10 cellular contexts compared by ENCODE assay signal in genomic region chr16:3642397-3643094, GRCh38. TPM values are rescaled to one million over a fixed set of nuclear protein-coding genes. Genes with fewer than 3 reads are reported as not detected.
DNase-seq lines count a peak whose midpoint lies in the region; ATAC-seq and TF ChIP-seq lines count a peak whose summit lies in the region.
"Had no signal": no experiment of that assay in that cellular context is flagged by ENCODE, and none has a peak within 500 bp of the region (broad histone marks: within the 10 kb centered on the region; RNA-seq: fewer than 3 reads in every experiment).

No MANE protein-coding gene starts in this region.

- H2BK15ac ChIP-seq in mesenchymal stem cell (ENCODE audit: low read depth, poor library complexity, severe bottlenecking) = no peak overlapping the region

- H3K23ac ChIP-seq in mesenchymal stem cell (ENCODE audit: low read length in 2 of 2) = no peak overlapping the region

- H3K9me3 ChIP-seq in Caco-2 = no peaks in the 10 kb centered on the region
- H3K9me3 ChIP-seq in HUES48 (ENCODE audit: control insufficient read depth, insufficient read depth, low read length) = no peaks in the 10 kb centered on the region
- H3K9me3 ChIP-seq in mesenchymal stem cell (ENCODE audit: control insufficient read depth, low read length) = no peaks in the 10 kb centered on the region
- no peaks in the 10 kb centered on the region for H3K9me3 ChIP-seq in CD8-positive, alpha-beta T cell (ENCODE audit: low read length)

- CTCF ChIA-PET in Caco-2 (lab: Charles Lee) = interaction anchor here (1.6 kb wide), 1 partner anchor 12 kb away, joined by 11 read pairs; the partner anchor contains the start of gene DNASE1
- CTCF ChIA-PET in CD8-positive, alpha-beta T cell (lab: Charles Lee) = interaction anchor here (1.0 kb wide), 1 partner anchor 11 kb away, joined by 3 read pairs; no protein-coding TSS in a partner anchor

- H3K18ac ChIP-seq in mesenchymal stem cell (ENCODE audit: low read depth in 1 of 2, low read length in 2 of 2) = no peak overlapping the region

- H3K4me1 ChIP-seq in Caco-2 = peaks cover 43% of the 10 kb centered on the region
- peaks cover 36% of the 10 kb centered on the region for H3K4me1 ChIP-seq in HUES48 (ENCODE audit: control insufficient read depth, insufficient read depth, low read length)
- H3K4me1 ChIP-seq in mesenchymal stem cell (ENCODE audit: control insufficient read depth, insufficient read depth, low read depth, low read length) = peaks cover 29% of the 10 kb centered on the region
- peaks cover 6% of the 10 kb centered on the region for H3K4me1 ChIP-seq in CD8-positive, alpha-beta T cell (ENCODE audit: insufficient read depth, low read length)

- intact Hi-C loops in Caco-2 (cut with micrococcal nuclease; ENCODE audit: unreplicated experiment) = no loop called here
- intact Hi-C loops in CD8-positive, alpha-beta T cell (cut with DNase I, micrococcal nuclease) = no loop called here

- H4K8ac ChIP-seq in mesenchymal stem cell (ENCODE audit: low read length) = no peak overlapping the region

- H3K27me3 ChIP-seq in Caco-2 (replicated peaks; ENCODE audit: control insufficient read depth, insufficient read depth, low read length) (no peaks in the 10 kb centered on the region), HUES48 (ENCODE audit: control insufficient read depth, insufficient read depth, low read length) (no peaks in the 10 kb centered on the region), mesenchymal stem cell (ENCODE audit: control insufficient read depth in 1 of 2, insufficient read depth in 1 of 2, low read length in 2 of 2) (no peaks in the 10 kb centered on the region)
- H3K27me3 ChIP-seq in CD8-positive, alpha-beta T cell (ENCODE audit: insufficient read depth, low read length) = no peaks in the 10 kb centered on the region

- H3K27ac Mint-ChIP-seq in Caco-2 (ENCODE audit: unreplicated experiment) (peak overlapping the region; percentile 58), HFFc6 (no peak overlapping the region)
- H3K27ac Mint-ChIP-seq in CD8-positive, alpha-beta T cell = no peak overlapping the region
- H3K27ac Mint-ChIP-seq: T-helper 2 cell treated with Interferon-gamma antibody and Interleukin-4, amounts not matched to agents 5 μg/mL and 100 μg/mL, for 36 hours had no signal

- no peak overlapping the region for H3K4ac ChIP-seq in mesenchymal stem cell (ENCODE audit: low read depth in 1 of 2, low read length in 2 of 2)

- H3K9ac ChIP-seq in HUES48 (ENCODE audit: low read depth, low read length) (no peak overlapping the region), mesenchymal stem cell (ENCODE audit: low read length) (no peak overlapping the region)

- ATAC-seq in GM19023 (IDR thresholded peaks at IDR 0.05; ENCODE audit: unreplicated experiment) = no peak
- ATAC-seq in CD8-positive, alpha-beta T cell = no peak

- H3K4me1 Mint-ChIP-seq in Caco-2 (ENCODE audit: low read depth, unreplicated experiment) (peaks cover 36% of the 10 kb centered on the region), HFFc6 (ENCODE audit: low read depth) (peaks cover 19% of the 10 kb centered on the region)
- peaks cover 19% of the 10 kb centered on the region for H3K4me1 Mint-ChIP-seq in CD8-positive, alpha-beta T cell (ENCODE audit: low read depth)

- H3K4me2 ChIP-seq in mesenchymal stem cell (ENCODE audit: low read length, poor library complexity, severe bottlenecking) = no peak overlapping the region

- H3K27ac ChIP-seq in HUES48 (ENCODE audit: low read depth, low read length) (peak overlapping the region; percentile 25), mesenchymal stem cell (ENCODE audit: low read length, poor library complexity, severe bottlenecking) (peak overlapping the region; percentile 5)
- H3K27ac ChIP-seq in CD8-positive, alpha-beta T cell (ENCODE audit: low read depth, low read length) = no peak overlapping the region

- H3K79me1 ChIP-seq in mesenchymal stem cell (replicated peaks; ENCODE audit: low read length, poor library complexity, severe bottlenecking) = peaks cover 26% of the 10 kb centered on the region

- WGBS in mesenchymal stem cell = 53% methylated on average over 21 of the region's 21 CpGs

- peak overlapping the region; percentile 41 for H3K4me3 Mint-ChIP-seq in Caco-2 (ENCODE audit: unreplicated experiment)
- H3K4me3 Mint-ChIP-seq in CD8-positive, alpha-beta T cell = no peak overlapping the region
- H3K4me3 Mint-ChIP-seq in HFFc6 = no peak overlapping the region
- H3K4me3 Mint-ChIP-seq: T-helper 2 cell treated with Interferon-gamma antibody and Interleukin-4, amounts not matched to agents 5 μg/mL and 100 μg/mL, for 36 hours had no signal

- TF ChIP-seq CTCF in Caco-2 (IDR thresholded peaks at IDR 0.05; ENCODE audit: insufficient read depth in 1 of 2, low read depth in 1 of 2, low read length in 1 of 2, severe bottlenecking in 1 of 2, unreplicated experiment in 1 of 2) = no peak
- no peak for TF ChIP-seq CTCF in CD8-positive, alpha-beta T cell (IDR thresholded peaks at IDR 0.05)
- no peak for TF ChIP-seq CTCF in HFFc6 (IDR thresholded peaks at IDR 0.05)

- no peak overlapping the region for H2BK5ac ChIP-seq in mesenchymal stem cell (ENCODE audit: low read depth, low read length, poor library complexity, severe bottlenecking)

- H3K4me3 ChIP-seq in Caco-2 (ENCODE audit: low read depth, low read length) = no peak overlapping the region
- no peak overlapping the region for H3K4me3 ChIP-seq in HUES48 (ENCODE audit: low read depth, low read length)
- no peak overlapping the region for H3K4me3 ChIP-seq in mesenchymal stem cell (ENCODE audit: insufficient read depth in 1 of 2, low read depth in 1 of 2, low read length in 2 of 2)
- no peak overlapping the region for H3K4me3 ChIP-seq in CD8-positive, alpha-beta T cell (ENCODE audit: low read depth, low read length)

- peaks cover 12% of the 10 kb centered on the region for H3K9me3 Mint-ChIP-seq in Caco-2 (ENCODE audit: unreplicated experiment)
- no peaks in the 10 kb centered on the region for H3K9me3 Mint-ChIP-seq in CD8-positive, alpha-beta T cell
- no peaks in the 10 kb centered on the region for H3K9me3 Mint-ChIP-seq in HFFc6
- H3K9me3 Mint-ChIP-seq: T-helper 2 cell treated with Interferon-gamma antibody and Interleukin-4, amounts not matched to agents 5 μg/mL and 100 μg/mL, for 36 hours had no signal

- DNase-seq in Caco-2 = peak; percentile 72 to 75
- peak; percentile 67 for DNase-seq in cerebellar cortex (ENCODE audit: low spot score)
- peak; percentile 73 for DNase-seq in mesenchymal stem cell
- DNase-seq in CD8-positive, alpha-beta T cell = no peak
- no peak for DNase-seq in stimulated activated CD4-positive, alpha-beta T cell treated with anti-CD3 and anti-CD28 coated beads, Interleukin-2, amount 100 ng/mL, for 48 hours
- no peak for DNase-seq in HFFc6
- DNase-seq: NCI-H187 treated with DMSO at 0.1 percent for 48 hours had no signal

- H4K91ac ChIP-seq in mesenchymal stem cell (ENCODE audit: low read length) = no peak overlapping the region

- H2BK12ac ChIP-seq in mesenchymal stem cell (ENCODE audit: low read length in 2 of 2) = no peak overlapping the region

- H3K36me3 ChIP-seq in Caco-2 (ENCODE audit: control insufficient read depth, insufficient read depth, low read length) (no peaks in the 10 kb centered on the region), HUES48 (ENCODE audit: control insufficient read depth, insufficient read depth, low read length) (0 out of 2 replicates have a peak, but pooled peaks cover 2% of the 10 kb centered on the region), mesenchymal stem cell (ENCODE audit: control insufficient read depth in 1 of 2, insufficient read depth in 2 of 2, low read depth in 1 of 2, low read length in 2 of 2) (peaks cover 10 to 24% of the 10 kb centered on the region in 2 experiments)
- peaks cover 10% of the 10 kb centered on the region for H3K36me3 ChIP-seq in CD8-positive, alpha-beta T cell (ENCODE audit: insufficient read depth, low read length)

- no peak overlapping the region for H2AK5ac ChIP-seq in mesenchymal stem cell (ENCODE audit: low read length, severe bottlenecking)

- no TSS peak for BruUV-seq in Caco-2 (replicated peaks; lab: Mats Ljungman, UMichigan)

- no peaks in the 10 kb centered on the region for H3K27me3 Mint-ChIP-seq in Caco-2 (ENCODE audit: insufficient read depth, unreplicated experiment)
- no peaks in the 10 kb centered on the region for H3K27me3 Mint-ChIP-seq in CD8-positive, alpha-beta T cell (ENCODE audit: low read depth)
- no peaks in the 10 kb centered on the region; the same call in 1 of the 2 replicates for H3K27me3 Mint-ChIP-seq in HFFc6 (ENCODE audit: insufficient read depth)

- H3K36me3 Mint-ChIP-seq in Caco-2 (ENCODE audit: insufficient read depth, unreplicated experiment) (peaks cover 18% of the 10 kb centered on the region), HFFc6 (ENCODE audit: low read depth) (no peaks in the 10 kb centered on the region)
- H3K36me3 Mint-ChIP-seq in CD8-positive, alpha-beta T cell = peaks cover 39% of the 10 kb centered on the region

- no peak overlapping the region for H2AFZ ChIP-seq in mesenchymal stem cell (ENCODE audit: low read depth, low read length)

- H3K14ac ChIP-seq in mesenchymal stem cell (ENCODE audit: low read length in 2 of 2) = no peak overlapping the region

- POLR2A ChIA-PET in Caco-2 (lab: Charles Lee) = interaction anchor here (0.6 kb wide), 1 partner anchor 200 kb away, joined by 5 read pairs; no protein-coding TSS in a partner anchor
- POLR2A ChIA-PET in CD8-positive, alpha-beta T cell (lab: Charles Lee) = no interaction called here

- H2BK120ac ChIP-seq in mesenchymal stem cell (ENCODE audit: low read depth, low read length) = peak overlapping the region; percentile 6

RNA-seq across cellular contexts. Expression of gene DNASE1, which starts 11.9 kb away (rescaled TPM):
- total RNA-seq in Caco-2 (2022) = 26.2 and 38.1 TPM in 2 replicates
- polyA plus RNA-seq in mesenchymal stem cell (2013, experiment 1 of 2) = 3.6 TPM
- polyA plus RNA-seq in mesenchymal stem cell (2013, experiment 2 of 2) = 3.5 TPM
- 1 to 10 TPM; 7.6 to 7.9 TPM for total RNA-seq in CD8-positive, alpha-beta T cell
- total RNA-seq in HFFc6 (2021; fragmentation: NEBNext Ultra II Directional; extraction: Animal tissue kit (Norgen Biotek cat#: 25700)) = 1 to 10 TPM; 7.5 to 9.9 (median 8.0) TPM

RNA-seq across cellular contexts. Expression of gene SLX4, which starts 31.1 kb away (rescaled TPM):
- 9.6 and 10.4 TPM in 2 replicates for total RNA-seq in Caco-2 (2022)
- 2.8 TPM for polyA plus RNA-seq in mesenchymal stem cell (2013, experiment 1 of 2)
- 2.5 TPM for polyA plus RNA-seq in mesenchymal stem cell (2013, experiment 2 of 2)
- total RNA-seq in CD8-positive, alpha-beta T cell = 1 to 10 TPM; 5.1 to 5.2 TPM
- total RNA-seq in HFFc6 (2021; fragmentation: NEBNext Ultra II Directional; extraction: Animal tissue kit (Norgen Biotek cat#: 25700)) = 1 to 10 TPM; 6.8 to 8.2 (median 7.2) TPM

Comparison
In these comparisons a context has a peak if more than half of its experiments do, and no peak if none do; other contexts are left out.
1. DNase-seq: peak in Caco-2 (2 of 2), cerebellar cortex (single experiment) and mesenchymal stem cell (single experiment); none in CD8-positive, alpha-beta T cell (0 of 7), stimulated activated CD4-positive, alpha-beta T cell treated with anti-CD3 and anti-CD28 coated beads, Interleukin-2, amount 100 ng/mL, for 48 hours (0 of 2) and HFFc6 (single experiment).